10 cellular contexts compared by ENCODE assay signal in genomic region chr2:127453392-127454171, GRCh38. TPM values are rescaled to one million over a fixed set of nuclear protein-coding genes. Genes with fewer than 3 reads are reported as not detected.
A peak's percentile ranks its signal among the peaks of the same experiment; 100 is the strongest.
DNase-seq lines count a peak whose midpoint lies in the region; ATAC-seq and TF ChIP-seq lines count a peak whose summit lies in the region.
"Had no signal": no experiment of that assay in that cellular context is flagged by ENCODE, and none has a peak within 500 bp of the region (broad histone marks: within the 10 kb centered on the region; RNA-seq: fewer than 3 reads in every experiment).

No MANE protein-coding gene starts in this region.

- intact Hi-C loops in left colon (cut with DNase I, micrococcal nuclease) = no loop called here

- no peaks in the 10 kb centered on the region for H3K36me3 ChIP-seq in brain microvascular endothelial cell (replicated peaks)

- ATAC-seq in GM19467 (IDR thresholded peaks at IDR 0.05; ENCODE audit: unreplicated experiment) (no peak), left colon (no peak)

- H3K27ac Mint-ChIP-seq in neural crest cell (ENCODE audit: unreplicated experiment) = no peak overlapping the region

- H3K27ac ChIP-seq in brain microvascular endothelial cell = no peak overlapping the region
- H3K27ac ChIP-seq: spleen had no signal

- no peaks in the 10 kb centered on the region for H3K36me3 Mint-ChIP-seq in neural crest cell (ENCODE audit: low read depth)

- no peaks in the 10 kb centered on the region for H3K27me3 Mint-ChIP-seq in neural crest cell (ENCODE audit: low read depth)

- peak; percentile 35 for DNase-seq in ELR (ENCODE audit: low read depth)
- DNase-seq in brain microvascular endothelial cell = no peak
- no peak for DNase-seq in neural crest cell (ENCODE audit: low read depth, low spot score)
- DNase-seq in left colon = no peak
- DNase-seq in activated CD4-positive, alpha-beta T cell treated with anti-CD3 and anti-CD28 coated beads, Interleukin-2, amount 50 U/mL, for 48 hours = no peak
- DNase-seq: activated CD4-positive, CD25-positive, alpha-beta regulatory T cell; NCI-H2029 treated with DMSO at 0.1 percent for 48 hours; spleen had no signal

- H3K4me3 Mint-ChIP-seq in neural crest cell = no peak overlapping the region

- no peaks in the 10 kb centered on the region for H3K9me3 Mint-ChIP-seq in neural crest cell

- TF ChIP-seq EP300 in Ishikawa (IDR thresholded peaks at IDR 0.05; ENCODE audit: borderline replicate concordance) = no peak

- H3K4me1 Mint-ChIP-seq in neural crest cell = peaks cover 18% of the 10 kb centered on the region

- H3K4me3 ChIP-seq in brain microvascular endothelial cell (ENCODE audit: low read depth, low read length) = no peak overlapping the region
- H3K4me3 ChIP-seq: spleen had no signal

- H3K27me3 ChIP-seq in brain microvascular endothelial cell (replicated peaks) = no peaks in the 10 kb centered on the region
- H3K27me3 ChIP-seq: spleen had no signal

- peak; percentile 30 for TF ChIP-seq CTCF in brain microvascular endothelial cell (IDR thresholded peaks at IDR 0.05; ENCODE audit: low read depth, low read length, missing control alignments)
- peak; percentile 22 for TF ChIP-seq CTCF in neural crest cell (conservative IDR thresholded peaks at IDR 0.05)

- in situ Hi-C loops in brain microvascular endothelial cell (cut with HindIII; ENCODE audit: low pct_ligation_motif_present, low sequenced_read_pairs) = loop anchor here (25.0 kb wide), 1 partner anchor 91 kb away; no protein-coding TSS in a partner anchor

- TF ChIP-seq RAD21 in Ishikawa (IDR thresholded peaks at IDR 0.05; ENCODE audit: low read depth) = peak; percentile 46; the same call in 1 of the 2 replicates

TF ChIP-seq in Ishikawa, 13 proteins besides CTCF, POLR2A, EP300 and RAD21:
- no peak for TF ChIP-seq USF1 (IDR thresholded peaks at IDR 0.05)
- TF ChIP-seq CREB1 (IDR thresholded peaks at IDR 0.05; ENCODE audit: low read depth) = no peak
- TF ChIP-seq EGR1 (IDR thresholded peaks at IDR 0.05) = no peak
- no peak for TF ChIP-seq NFIC (IDR thresholded peaks at IDR 0.05)
- TF ChIP-seq TEAD4 (IDR thresholded peaks at IDR 0.05) = no peak
- TF ChIP-seq FOXM1 (IDR thresholded peaks at IDR 0.05; ENCODE audit: borderline replicate concordance, low read depth) = no peak
TF ChIP-seq in Ishikawa: peak in this region for 0.

RNA-seq across cellular contexts. Expression of gene PROC, which starts 35.4 kb away (rescaled TPM):
- not detected in 2 replicates for total RNA-seq in neural crest cell
- total RNA-seq in left colon = 1 to 10 TPM; 2.9 to 3.6 TPM
- total RNA-seq: spleen had no signal
